In genomic region chr9:134738869-134739659, GRCh38 we compare ENCODE assay signal across 8 cellular contexts.
DNase-seq lines count a peak whose midpoint lies in the region; ATAC-seq and TF ChIP-seq lines count a peak whose summit lies in the region.

No MANE protein-coding gene starts in this region.

- H3K4me3 ChIP-seq in AG04450 (ENCODE audit: low read depth, low read length) (no peak overlapping the region), NT2/D1 (ENCODE audit: insufficient read length, low read depth) (no peak overlapping the region), heart left ventricle (no peak overlapping the region)

- TF ChIP-seq CTCF in AG04450 (IDR thresholded peaks at IDR 0.05; ENCODE audit: low read depth, low read length) (peak; percentile 84), GM12873 (IDR thresholded peaks at IDR 0.05; ENCODE audit: insufficient read depth, low read depth, low read length, missing control alignments) (peak; percentile 66), heart left ventricle (IDR thresholded peaks at IDR 0.05) (peak; percentile 81 to 93 (median 92))

- DNase-seq in AG04450 (ENCODE audit: low read depth, low spot score) (peak; percentile 29), NT2/D1 (ENCODE audit: low read depth, low spot score) (peak; percentile 44), heart left ventricle (peak; percentile 61 to 87 (median 79)), putamen (ENCODE audit: low spot score) (peak; percentile 39)
- peak; percentile 30 for DNase-seq in activated naive CD4-positive, alpha-beta T cell treated with Interleukin-2 at 50 U/mL for 16 hours

- no peak for TF ChIP-seq POLR2A in heart left ventricle (IDR thresholded peaks at IDR 0.05)

- CTCF ChIA-PET in AG04450 (lab: Charles Lee), result interaction anchor here (0.6 to 2.9 kb wide), 5 partner anchors 35 to 290 kb away, joined by 3 to 18 read pairs (median 3); no protein-coding TSS in a partner anchor

- peak overlapping the region; percentile 33 for H3K9ac ChIP-seq in NT2/D1 (ENCODE audit: insufficient read length, low read depth)

- intact Hi-C loops in heart left ventricle (cut with DNase I), result loop anchor here (1.0 to 10.0 kb wide), 13 partner anchors 37 to 567 kb away; no protein-coding TSS in a partner anchor

- no peaks in the 10 kb centered on the region; the same call in 1 of the 2 replicates for H3K9me3 ChIP-seq in AG04450 (ENCODE audit: control insufficient read depth, insufficient read depth, low read length)
- peaks cover 3% of the 10 kb centered on the region; the same call in 1 of the 2 replicates for H3K9me3 ChIP-seq in NT2/D1 (ENCODE audit: insufficient read depth, low read length)
- H3K9me3 ChIP-seq in heart left ventricle, result no peaks in the 10 kb centered on the region

- ATAC-seq in heart left ventricle, result peak; percentile 16 to 64 (median 49)
- no peak for ATAC-seq in HG03108 (IDR thresholded peaks at IDR 0.05; ENCODE audit: unreplicated experiment)
- ATAC-seq in HG03342 (IDR thresholded peaks at IDR 0.05; ENCODE audit: unreplicated experiment), result no peak

- H3K27me3 ChIP-seq in AG04450 (ENCODE audit: control insufficient read depth, insufficient read depth, low read length) (no peaks in the 10 kb centered on the region), NT2/D1 (ENCODE audit: insufficient read depth, insufficient read length) (no peaks in the 10 kb centered on the region), heart left ventricle (no peaks in the 10 kb centered on the region)

- no peak overlapping the region for H3K27ac ChIP-seq in AG04450 (ENCODE audit: low read depth, low read length)
- H3K27ac ChIP-seq in heart left ventricle, result no peak overlapping the region

- POLR2A ChIA-PET in AG04450 (lab: Yijun Ruan, JAX), result interaction anchor here (0.6 kb wide), 1 partner anchor 121 kb away, joined by 4 read pairs; no protein-coding TSS in a partner anchor

- H3K4me1 ChIP-seq in NT2/D1 (ENCODE audit: insufficient read depth, insufficient read length), result peaks cover 13% of the 10 kb centered on the region
- H3K4me1 ChIP-seq in heart left ventricle, result peaks cover 0 to 39% (median 11%) of the 10 kb centered on the region in 12 donors

- 37 to 48% (median 38%) methylated on average over 20 to 31 of the region's 31 CpGs for WGBS in heart left ventricle, 4 donors

- peaks cover 96% of the 10 kb centered on the region for H3K36me3 ChIP-seq in NT2/D1 (ENCODE audit: insufficient read depth, insufficient read length, low read length)
- peaks cover 0 to 20% (median 0%) of the 10 kb centered on the region in 9 donors for H3K36me3 ChIP-seq in heart left ventricle

Comparison
In these comparisons a context has a peak if more than half of its experiments do, and no peak if none do; other contexts are left out.
1. DNase-seq: peak in every context shown above with its lines; median percentile 79 in heart left ventricle; 44 in NT2/D1; 39 in putamen; 30 in activated naive CD4-positive, alpha-beta T cell treated with Interleukin-2 at 50 U/mL for 16 hours; 29 in AG04450.
2. ATAC-seq: peak in heart left ventricle (4 of 4); none in HG03108 (single experiment) and HG03342 (single experiment).
3. Peak in every context shown above with its lines, with median percentiles within 50 percentile points of each other: CTCF ChIP-seq.